In genomic region chr3:128502712-128503111, GRCh38 we compare ENCODE assay signal across 19 cellular contexts. TPM values are rescaled to one million over a fixed set of nuclear protein-coding genes. Genes with fewer than 3 reads are reported as not detected.
DNase-seq lines count a peak whose midpoint lies in the region; ATAC-seq and TF ChIP-seq lines count a peak whose summit lies in the region.
"Had no signal": no experiment of that assay in that cellular context is flagged by ENCODE, and none has a peak within 500 bp of the region (broad histone marks: within the 10 kb centered on the region; RNA-seq: fewer than 3 reads in every experiment).

No MANE protein-coding gene starts in this region.

- peaks cover 0 to 22% of the 10 kb centered on the region in 2 experiments; a peak in 2 of 4 replicates for H3K4me1 ChIP-seq in HCT116 (ENCODE audit: control insufficient read depth in 1 of 2, insufficient read depth in 2 of 2, low read length in 2 of 2)
- H3K4me1 ChIP-seq in spleen = peaks cover 0 to 13% (median 7%) of the 10 kb centered on the region in 6 donors

- H3K27me3 ChIP-seq in HCT116 (ENCODE audit: insufficient read depth, low read length) = no peaks in the 10 kb centered on the region
- H3K27me3 ChIP-seq in spleen (replicated peaks in 1 of 7) = peaks cover 0 to 27% (median 6%) of the 10 kb centered on the region in 7 donors

- no peaks in the 10 kb centered on the region for H3K9me2 ChIP-seq in HCT116 (ENCODE audit: insufficient read depth)

- 85 to 97% (median 89%) methylated on average over 5 of the region's 5 CpGs for WGBS in spleen, 5 donors

- H3K79me2 ChIP-seq in HCT116 (ENCODE audit: insufficient read depth, low read length) = no peaks in the 10 kb centered on the region

- H3K27ac ChIP-seq in HCT116 (ENCODE audit: low read depth, low read length) = no peak overlapping the region
- H3K27ac ChIP-seq in spleen = no peak overlapping the region
- H3K27ac ChIP-seq: 22Rv1, GM23248 had no signal

- no peak overlapping the region for H3K4me3 Mint-ChIP-seq in activated CD8-positive, alpha-beta memory T cell treated with anti-CD3 and anti-CD28 coated beads, Interleukin-2, amount 10 ng/mL, durations not matched to agents 7 days and 5 days
- H3K4me3 Mint-ChIP-seq: CD14-positive monocyte; CD8-positive, alpha-beta T cell; IgD-negative memory B cell had no signal

- no peak overlapping the region for H3K27ac Mint-ChIP-seq in activated CD8-positive, alpha-beta memory T cell treated with anti-CD3 and anti-CD28 coated beads, Interleukin-2, amount 10 ng/mL, durations not matched to agents 7 days and 5 days
- H3K27ac Mint-ChIP-seq: CD14-positive monocyte; CD8-positive, alpha-beta T cell had no signal

- H3K36me3 ChIP-seq in HCT116 (ENCODE audit: control insufficient read depth in 1 of 2, insufficient read depth in 2 of 2, low read length in 2 of 2) (no peaks in the 10 kb centered on the region), spleen (no peaks in the 10 kb centered on the region)

- H3K4me2 ChIP-seq in HCT116 (ENCODE audit: low read length) = no peak overlapping the region

- no peak overlapping the region for H3K4me3 ChIP-seq in HCT116 (replicated peaks in 1 of 2; ENCODE audit: low read depth in 1 of 2, low read length in 2 of 2)
- H3K4me3 ChIP-seq in spleen = no peak overlapping the region
- H3K4me3 ChIP-seq: GM23248 had no signal

- no peak for TF ChIP-seq RAD21 in HCT116 (IDR thresholded peaks at IDR 0.05; ENCODE audit: low read depth)

- no peak overlapping the region for H3K9ac ChIP-seq in HCT116 (ENCODE audit: low read length)
- H3K9ac ChIP-seq: GM23248 had no signal

- no peaks in the 10 kb centered on the region for H4K20me1 ChIP-seq in HCT116 (ENCODE audit: insufficient read depth)

- CTCF ChIA-PET in activated CD8-positive, alpha-beta memory T cell treated with anti-CD3 and anti-CD28 coated beads, Interleukin-2, amount 10 ng/mL, durations not matched to agents 7 days and 5 days (lab: Charles Lee) = interaction anchor here (1.2 to 1.7 kb wide), 2 partner anchors 75 to 77 kb away, joined by 3 to 7 read pairs; no protein-coding TSS in a partner anchor
- CTCF ChIA-PET in HCT116 (lab: Charles Lee) = interaction anchor here (0.8 to 1.0 kb wide), 2 partner anchors 14 to 82 kb away, joined by 3 read pairs; no protein-coding TSS in a partner anchor

- no peak for TF ChIP-seq CTCF in HCT116 (IDR thresholded peaks at IDR 0.05 in 2 of 3, conservative IDR thresholded peaks at IDR 0.05 in 1 of 3; ENCODE audit: borderline replicate concordance in 1 of 3, insufficient read depth in 1 of 3, low read depth in 2 of 3, low read length in 2 of 3)
- TF ChIP-seq CTCF in spleen (IDR thresholded peaks at IDR 0.05 in 8 of 11, conservative IDR thresholded peaks at IDR 0.05 in 3 of 11) = no peak

- no peaks in the 10 kb centered on the region for H3K36me3 Mint-ChIP-seq in activated CD8-positive, alpha-beta memory T cell treated with anti-CD3 and anti-CD28 coated beads, Interleukin-2, amount 10 ng/mL, durations not matched to agents 7 days and 5 days
- H3K36me3 Mint-ChIP-seq: CD14-positive monocyte; CD8-positive, alpha-beta T cell had no signal

- intact Hi-C loops in HCT116 (cut with micrococcal nuclease) (loop anchor here (2.0 to 5.0 kb wide), 2 partner anchors 75 to 332 kb away; no protein-coding TSS in a partner anchor), spleen (cut with DNase I; ENCODE audit: low total_unique reads) (no loop called here)

- no peaks in the 10 kb centered on the region for H3K9me3 ChIP-seq in HCT116 (ENCODE audit: control insufficient read depth in 1 of 2, insufficient read depth in 1 of 2, low read depth in 1 of 2, low read length in 2 of 2)
- no peaks in the 10 kb centered on the region for H3K9me3 ChIP-seq in spleen
- H3K9me3 ChIP-seq: Caco-2 had no signal

- no peak for TF ChIP-seq POLR2A in HCT116 (IDR thresholded peaks at IDR 0.05; ENCODE audit: borderline replicate concordance, extremely low read depth, insufficient read depth, insufficient read length)
- TF ChIP-seq POLR2A in spleen (IDR thresholded peaks at IDR 0.05) = no peak

- POLR2A ChIA-PET in HCT116 (lab: Charles Lee) = no interaction called here

- peaks cover 34% of the 10 kb centered on the region for H3K27me3 Mint-ChIP-seq in activated CD8-positive, alpha-beta memory T cell treated with anti-CD3 and anti-CD28 coated beads, Interleukin-2, amount 10 ng/mL, durations not matched to agents 7 days and 5 days

- no peaks in the 10 kb centered on the region for H3K4me1 Mint-ChIP-seq in activated CD8-positive, alpha-beta memory T cell treated with anti-CD3 and anti-CD28 coated beads, Interleukin-2, amount 10 ng/mL, durations not matched to agents 7 days and 5 days

- no peak overlapping the region for H2AFZ ChIP-seq in HCT116 (ENCODE audit: low read depth, low read length, poor library complexity, severe bottlenecking)
- H2AFZ ChIP-seq: GM23248 had no signal

- DNase-seq in activated CD8-positive, alpha-beta memory T cell treated with anti-CD3 and anti-CD28 coated beads, Interleukin-2, amount 10 ng/mL, durations not matched to agents 7 days and 5 days = peak; percentile 23
- no peak for DNase-seq in activated CD8-positive, alpha-beta memory T cell treated with anti-CD3 and anti-CD28 coated beads for 24 hours
- DNase-seq in HCT116 (ENCODE audit: low read depth, low spot score) = no peak
- DNase-seq in islet precursor cell = peak; percentile 23
- DNase-seq in spleen = peak; percentile 52
- DNase-seq in COR-L47 (lab: John Stamatoyannopoulos, UW) = no peak
- no peak for DNase-seq in hepatic stellate cell (ENCODE audit: low spot score)
- DNase-seq: DMS 273 treated with DMSO at 0.1 percent for 48 hours had no signal

- H3K9me3 Mint-ChIP-seq in activated CD8-positive, alpha-beta memory T cell treated with anti-CD3 and anti-CD28 coated beads, Interleukin-2, amount 10 ng/mL, durations not matched to agents 7 days and 5 days (ENCODE audit: low read depth) = no peaks in the 10 kb centered on the region
- H3K9me3 Mint-ChIP-seq: CD8-positive, alpha-beta T cell had no signal

- no peak for ATAC-seq in activated CD8-positive, alpha-beta memory T cell treated with anti-CD3 and anti-CD28 coated beads, Interleukin-2, amount 10 ng/mL, durations not matched to agents 7 days and 5 days
- ATAC-seq in HCT116 (no peak), HG02973 (IDR thresholded peaks at IDR 0.05; ENCODE audit: unreplicated experiment) (no peak)
- ATAC-seq: CD8-positive, alpha-beta T cell had no signal

- BruUV-seq in HCT116 (replicated peaks; lab: Mats Ljungman, UMichigan) = TSS peak; percentile 4

- RAD21 ChIA-PET in HCT116 (lab: Charles Lee; ENCODE audit: low non-redundant PET in 1 of 2, low total read pairs in 2 of 2, uncharacterized antibody in 2 of 2, unreplicated experiment in 2 of 2) = no interaction called here

TF ChIP-seq in HCT116, 20 proteins besides CTCF, POLR2A, EP300 and RAD21:
- TF ChIP-seq CBX3 (IDR thresholded peaks at IDR 0.05; ENCODE audit: low read depth) (no peak), ELF1 (IDR thresholded peaks at IDR 0.05; ENCODE audit: borderline replicate concordance, low read depth) (no peak), SP1 (IDR thresholded peaks at IDR 0.05; ENCODE audit: low read depth) (no peak), ZNF274 (IDR thresholded peaks at IDR 0.05; ENCODE audit: low read depth, low read length) (no peak), POLR2AphosphoS5 (IDR thresholded peaks at IDR 0.05; ENCODE audit: low read depth, low read length) (no peak), FOSL1 (IDR thresholded peaks at IDR 0.05; ENCODE audit: low read depth) (no peak)
TF ChIP-seq in HCT116: peak in this region for 0.

RNA-seq across cellular contexts. Expression of gene GATA2, which starts 9.7 kb away (rescaled TPM):
- total RNA-seq in activated CD8-positive, alpha-beta memory T cell treated with anti-CD3 and anti-CD28 coated beads, Interleukin-2, amount 10 ng/mL, durations not matched to agents 7 days and 5 days = under 1 TPM in 1 of 2 experiments, not detected in 1; 0.28 TPM
- 18.6 TPM for total RNA-seq in HCT116 (2021; ENCODE audit: unreplicated experiment)
- 8.3 and 10.7 TPM in 2 replicates for polyA plus RNA-seq in HCT116 (2012)
- 10 to 100 TPM; 14.4 to 28.6 (median 19.3) TPM for total RNA-seq in spleen
- 10 to 100 TPM in 1 of 3 donors, 1 to 10 TPM in 2; 2.2 to 11.9 (median 3.4) TPM for polyA plus RNA-seq in spleen

RNA-seq across cellular contexts. Expression of gene DNAJB8, which starts 36.0 kb away (rescaled TPM):
- not detected for total RNA-seq in activated CD8-positive, alpha-beta memory T cell treated with anti-CD3 and anti-CD28 coated beads, Interleukin-2, amount 10 ng/mL, durations not matched to agents 7 days and 5 days
- total RNA-seq in HCT116 (2021; ENCODE audit: unreplicated experiment) = not detected
- polyA plus RNA-seq in HCT116 (2012) = not detected in 2 replicates
- total RNA-seq in spleen = not detected
- polyA plus RNA-seq in spleen = not detected
- total RNA-seq: A673; Caco-2; CD8-positive, alpha-beta T cell; Daoy; GM23248; HT-29 had no signal
- polyA plus RNA-seq: BJ, CD14-positive monocyte, GM23248, IgD-negative memory B cell had no signal

Comparison
In these comparisons a context has a peak if more than half of its experiments do, and no peak if none do; other contexts are left out.
1. DNase-seq: peak in activated CD8-positive, alpha-beta memory T cell treated with anti-CD3 and anti-CD28 coated beads, Interleukin-2, amount 10 ng/mL, durations not matched to agents 7 days and 5 days (single experiment), islet precursor cell (single experiment) and spleen (single experiment); none in activated CD8-positive, alpha-beta memory T cell treated with anti-CD3 and anti-CD28 coated beads for 24 hours (single experiment), HCT116 (single experiment), COR-L47 (single experiment) and hepatic stellate cell (single experiment).
2. RNA of gene GATA2, which starts 9.7 kb away (total RNA-seq): 14.4 to 28.6 TPM in spleen and 18.6 TPM in HCT116 (single experiment); 0.28 TPM in activated CD8-positive, alpha-beta memory T cell treated with anti-CD3 and anti-CD28 coated beads, Interleukin-2, amount 10 ng/mL, durations not matched to agents 7 days and 5 days; every median in the first group is over 10 times any median in the second.